28 cellular contexts compared by ENCODE assay signal in genomic region chr5:88364991-88365390, GRCh38.
"Had no signal": no experiment of that assay in that cellular context is flagged by ENCODE, and none has a peak within 500 bp of the region (broad histone marks: within the 10 kb centered on the region; RNA-seq: fewer than 3 reads in every experiment).

No MANE protein-coding gene starts in this region.

- H3K4me3 Mint-ChIP-seq: memory B cell; naive thymus-derived CD8-positive, alpha-beta T cell; nephron; neural crest cell; stimulated activated effector memory CD8-positive, alpha-beta T cell treated with anti-CD3 and anti-CD28 coated beads, Interleukin-12 subunit alpha, Interleukin-12 subunit beta, amount 100 ng/mL, for 72 hours; stimulated activated naive CD8-positive, alpha-beta T cell treated with anti-CD3 and anti-CD28 coated beads, Interleukin-15, amount 100 ng/mL, for 72 hours had no signal

- H3K27ac Mint-ChIP-seq: memory B cell; naive thymus-derived CD8-positive, alpha-beta T cell; nephron; stimulated activated effector memory CD8-positive, alpha-beta T cell treated with anti-CD3 and anti-CD28 coated beads, Interleukin-12 subunit alpha, Interleukin-12 subunit beta, amount 100 ng/mL, for 72 hours; stimulated activated naive CD8-positive, alpha-beta T cell treated with anti-CD3 and anti-CD28 coated beads, Interleukin-15, amount 100 ng/mL, for 72 hours had no signal

- H3K4me3 ChIP-seq: heart right ventricle, hepatocyte, left ventricle myocardium inferior, lung, mucosa of descending colon, pancreas, psoas muscle, right atrium auricular region, skin epidermis, thoracic aorta, tibial artery, upper lobe of right lung had no signal

- H3K9me3 ChIP-seq: heart right ventricle, left ventricle myocardium inferior, mucosa of descending colon, pancreas, psoas muscle, right atrium auricular region, thoracic aorta, tibial artery, upper lobe of right lung had no signal

- H3K4me1 ChIP-seq: heart right ventricle, left ventricle myocardium inferior, psoas muscle, right atrium auricular region, tibial artery, upper lobe of right lung had no signal

- H3K27ac ChIP-seq: heart right ventricle, hepatocyte, left ventricle myocardium inferior, pancreas, psoas muscle, right atrium auricular region, skin epidermis, thoracic aorta, tibial artery, upper lobe of right lung had no signal

- ATAC-seq: heart right ventricle; mucosa of descending colon; naive thymus-derived CD8-positive, alpha-beta T cell; pancreas; psoas muscle; sciatic nerve; stimulated activated effector memory CD8-positive, alpha-beta T cell treated with anti-CD3 and anti-CD28 coated beads, Interleukin-12 subunit alpha, Interleukin-12 subunit beta, amount 100 ng/mL, for 72 hours; stimulated activated naive CD8-positive, alpha-beta T cell treated with anti-CD3 and anti-CD28 coated beads, Interleukin-15, amount 100 ng/mL, for 72 hours; upper lobe of right lung had no signal

- H3K4me1 Mint-ChIP-seq: memory B cell; naive thymus-derived CD8-positive, alpha-beta T cell; nephron; stimulated activated effector memory CD8-positive, alpha-beta T cell treated with anti-CD3 and anti-CD28 coated beads, Interleukin-12 subunit alpha, Interleukin-12 subunit beta, amount 100 ng/mL, for 72 hours; stimulated activated naive CD8-positive, alpha-beta T cell treated with anti-CD3 and anti-CD28 coated beads, Interleukin-15, amount 100 ng/mL, for 72 hours had no signal

- H3K27me3 ChIP-seq: heart right ventricle, hepatocyte, pancreas, right atrium auricular region, tibial artery, upper lobe of right lung had no signal

- H3K36me3 Mint-ChIP-seq: memory B cell; stimulated activated effector memory CD8-positive, alpha-beta T cell treated with anti-CD3 and anti-CD28 coated beads, Interleukin-12 subunit alpha, Interleukin-12 subunit beta, amount 100 ng/mL, for 72 hours had no signal

- H3K27me3 Mint-ChIP-seq: stimulated activated naive CD8-positive, alpha-beta T cell treated with anti-CD3 and anti-CD28 coated beads, Interleukin-15, amount 100 ng/mL, for 72 hours had no signal

- DNase-seq: heart right ventricle; islet precursor cell; left ventricle myocardium inferior; midbrain; mucosa of descending colon; naive thymus-derived CD8-positive, alpha-beta T cell; nucleus accumbens; pancreas; psoas muscle; stimulated activated CD4-positive, alpha-beta T cell treated with anti-CD3 and anti-CD28 coated beads, Interleukin-12 subunit alpha, Interleukin-12 subunit beta, amount 100 ng/mL, for 4 hours; stimulated activated CD4-positive, alpha-beta T cell treated with anti-CD3 and anti-CD28 coated beads, Interleukin-15, amount 100 ng/mL, for 24 hours; stimulated activated CD4-positive, alpha-beta T cell treated with anti-CD3 and anti-CD28 coated beads, Interleukin-2, amount 100 ng/mL, for 24 hours; stimulated activated CD4-positive, alpha-beta T cell treated with anti-CD3 and anti-CD28 coated beads, Interleukin-4, amount 100 ng/mL, for 24 hours; stimulated activated naive CD4-positive, alpha-beta T cell treated with Interleukin-2 at 50 U/mL for 16 hours; stimulated activated naive CD8-positive, alpha-beta T cell treated with anti-CD3 and anti-CD28 coated beads, Interleukin-15, amount 100 ng/mL, for 72 hours; tibial artery; trophoblast cell; upper lobe of right lung had no signal

- H3K36me3 ChIP-seq: heart right ventricle, left ventricle myocardium inferior, pancreas, right atrium auricular region, thoracic aorta, tibial artery, upper lobe of right lung had no signal

- H3K9me3 Mint-ChIP-seq: memory B cell; nephron; neural crest cell; stimulated activated effector memory CD8-positive, alpha-beta T cell treated with anti-CD3 and anti-CD28 coated beads, Interleukin-12 subunit alpha, Interleukin-12 subunit beta, amount 100 ng/mL, for 72 hours; stimulated activated naive CD8-positive, alpha-beta T cell treated with anti-CD3 and anti-CD28 coated beads, Interleukin-15, amount 100 ng/mL, for 72 hours had no signal
